In the genomic region with DNA sequence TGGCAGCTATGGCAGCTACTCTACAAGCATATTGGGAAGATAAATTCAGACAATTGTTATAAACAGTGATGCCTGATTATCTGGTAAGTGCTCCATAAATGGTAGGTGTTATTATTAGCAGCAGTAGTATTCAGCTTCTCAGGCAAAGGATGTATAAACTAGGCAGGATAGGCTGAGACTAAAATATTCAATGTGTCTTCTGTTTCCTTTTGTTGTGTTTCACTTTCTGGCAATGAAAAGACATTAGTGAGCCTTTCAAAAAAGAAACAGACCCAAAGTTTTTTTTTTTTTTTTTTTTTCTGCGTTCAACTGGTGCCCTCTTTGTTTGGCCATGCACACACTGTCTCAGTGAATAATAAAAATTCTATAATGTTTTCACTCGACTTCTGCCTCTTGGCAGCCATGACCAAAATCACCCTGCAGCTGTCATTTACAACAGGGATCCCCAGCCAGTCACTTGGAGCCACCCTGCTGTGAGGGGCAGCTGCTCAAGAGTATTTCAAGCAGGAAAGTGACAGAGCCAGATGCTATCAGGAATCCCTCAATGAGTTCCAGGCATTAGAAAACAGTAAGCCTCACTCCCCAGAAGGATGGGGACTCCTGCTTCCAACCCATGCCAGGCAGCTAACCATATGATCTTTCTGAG, we compare ENCODE assay signal across 13 cellular contexts. TPM values are rescaled to one million over a fixed set of nuclear protein-coding genes. Genes with fewer than 3 reads are reported as not detected.
DNase-seq lines count a peak whose midpoint lies in the region; ATAC-seq and TF ChIP-seq lines count a peak whose summit lies in the region.
"Had no signal": no experiment of that assay in that cellular context is flagged by ENCODE, and none has a peak within 500 bp of the region (broad histone marks: within the 10 kb centered on the region; RNA-seq: fewer than 3 reads in every experiment).

No MANE protein-coding gene starts in this region.

- H3K9me3 Mint-ChIP-seq in GM23338: peaks cover 9% of the 10 kb centered on the region

- H3K4me3 Mint-ChIP-seq in GM23338: no peak overlapping the region

- WGBS in heart right ventricle, 2 donors: 37 to 40% methylated on average over 2 of the region's 2 CpGs

- H3K4me1 Mint-ChIP-seq in GM23338: peaks cover 34% of the 10 kb centered on the region

- peak; percentile 63 for ATAC-seq in GM23338
- no peak for ATAC-seq in heart right ventricle
- ATAC-seq: mucosa of descending colon had no signal

- no peaks in the 10 kb centered on the region for H3K27me3 Mint-ChIP-seq in GM23338 (ENCODE audit: insufficient read depth, low read depth, poor library complexity)

- TF ChIP-seq CTCF in GM23338 (conservative IDR thresholded peaks at IDR 0.05; ENCODE audit: low read depth in 2 of 2): no peak
- no peak for TF ChIP-seq CTCF in heart right ventricle (IDR thresholded peaks at IDR 0.05)
- TF ChIP-seq CTCF in right atrium auricular region (IDR thresholded peaks at IDR 0.05): no peak
- TF ChIP-seq CTCF in uterus (IDR thresholded peaks at IDR 0.05): no peak

- no peaks in the 10 kb centered on the region for H3K36me3 ChIP-seq in GM23338 (ENCODE audit: insufficient read depth)
- no peaks in the 10 kb centered on the region for H3K36me3 ChIP-seq in heart right ventricle
- H3K36me3 ChIP-seq in right atrium auricular region: no peaks in the 10 kb centered on the region
- no peaks in the 10 kb centered on the region for H3K36me3 ChIP-seq in uterus
- H3K36me3 ChIP-seq: stomach had no signal

- peaks cover 19% of the 10 kb centered on the region for H3K9me2 ChIP-seq in GM23338 (ENCODE audit: insufficient read depth)

- H3K4me1 ChIP-seq in GM23338 (ENCODE audit: insufficient read depth): peaks cover 20% of the 10 kb centered on the region
- H3K4me1 ChIP-seq in heart right ventricle: no peaks in the 10 kb centered on the region
- H3K4me1 ChIP-seq in right atrium auricular region: no peaks in the 10 kb centered on the region
- H3K4me1 ChIP-seq in uterus: no peaks in the 10 kb centered on the region

- H3K36me3 Mint-ChIP-seq in GM23338 (ENCODE audit: low read depth): peaks cover 7% of the 10 kb centered on the region

- no peak for TF ChIP-seq POLR2A in uterus (IDR thresholded peaks at IDR 0.05)

- H3K9me3 ChIP-seq in heart right ventricle: peaks cover 0 to 3% (median 0%) of the 10 kb centered on the region in 11 donors
- no peaks in the 10 kb centered on the region for H3K9me3 ChIP-seq in right atrium auricular region
- no peaks in the 10 kb centered on the region for H3K9me3 ChIP-seq in uterus
- H3K9me3 ChIP-seq: mucosa of descending colon, stomach had no signal

- no peaks in the 10 kb centered on the region for H4K20me1 ChIP-seq in GM23338 (replicated peaks; ENCODE audit: insufficient read depth)

- no peaks in the 10 kb centered on the region for H3F3A ChIP-seq in GM23338 (replicated peaks; ENCODE audit: low read depth)

- no peaks in the 10 kb centered on the region for H3K27me3 ChIP-seq in GM23338 (ENCODE audit: insufficient read depth)
- no peaks in the 10 kb centered on the region for H3K27me3 ChIP-seq in heart right ventricle
- H3K27me3 ChIP-seq in right atrium auricular region: no peaks in the 10 kb centered on the region
- H3K27me3 ChIP-seq in uterus: no peaks in the 10 kb centered on the region
- H3K27me3 ChIP-seq: stomach had no signal

- DNase-seq in GM23338 (ENCODE audit: low spot score) (peak; percentile 50), NCI-H446 (lab: John Stamatoyannopoulos, UW) (peak; percentile 94 to 97), occipital lobe (lab: John Stamatoyannopoulos, UW) (peak; percentile 10), heart right ventricle (no peak), right atrium auricular region (ENCODE audit: low spot score) (no peak), SW 1271 (lab: John Stamatoyannopoulos, UW) (no peak), uterus (no peak)
- DNase-seq: mucosa of descending colon, NCI-H226, stomach, T-helper 1 cell had no signal

- no peak overlapping the region for H3K4me2 ChIP-seq in GM23338

- peak overlapping the region; percentile 19; the same call in 1 of the 2 replicates for H2AFZ ChIP-seq in GM23338

- H3K27ac ChIP-seq in GM23338 (ENCODE audit: low read depth) (peak overlapping the region; percentile 15; the same call in 1 of the 2 replicates), cingulate gyrus (ENCODE audit: low read depth, low read length) (peak overlapping the region; percentile 85), heart right ventricle (no peak overlapping the region), right atrium auricular region (no peak overlapping the region), uterus (no peak overlapping the region)
- H3K27ac ChIP-seq: C4-2B, stomach had no signal

- peak overlapping the region; percentile 63; the same call in 1 of the 2 replicates for H3K27ac Mint-ChIP-seq in GM23338

- H3K79me2 ChIP-seq in GM23338 (replicated peaks; ENCODE audit: insufficient read depth): no peaks in the 10 kb centered on the region

- H3K4me3 ChIP-seq in GM23338: no peak overlapping the region
- no peak overlapping the region for H3K4me3 ChIP-seq in heart right ventricle
- H3K4me3 ChIP-seq in right atrium auricular region: no peak overlapping the region
- H3K4me3 ChIP-seq in uterus: no peak overlapping the region
- H3K4me3 ChIP-seq: mucosa of descending colon, stomach had no signal

- intact Hi-C loops in heart right ventricle (cut with DNase I) (no loop called here), uterus (cut with DNase I; ENCODE audit: low total_unique reads) (no loop called here)

TF ChIP-seq in GM23338, 12 proteins besides CTCF, POLR2A, EP300 and RAD21 (continues in another document):
- no peak for TF ChIP-seq EZH2 (IDR thresholded peaks at IDR 0.05; ENCODE audit: low read depth, unreplicated experiment)
- TF ChIP-seq CREB1 (CRISPR knock-in tag; IDR thresholded peaks at IDR 0.05; ENCODE audit: low read depth): no peak
- TF ChIP-seq ZNF331 (CRISPR knock-in tag; IDR thresholded peaks at IDR 0.05; ENCODE audit: low read depth): no peak
- no peak for TF ChIP-seq EZH2phosphoT487 (IDR thresholded peaks at IDR 0.05; ENCODE audit: unreplicated experiment)
- TF ChIP-seq STAT1 (IDR thresholded peaks at IDR 0.05; ENCODE audit: unreplicated experiment): no peak
- TF ChIP-seq, protein P1, sequence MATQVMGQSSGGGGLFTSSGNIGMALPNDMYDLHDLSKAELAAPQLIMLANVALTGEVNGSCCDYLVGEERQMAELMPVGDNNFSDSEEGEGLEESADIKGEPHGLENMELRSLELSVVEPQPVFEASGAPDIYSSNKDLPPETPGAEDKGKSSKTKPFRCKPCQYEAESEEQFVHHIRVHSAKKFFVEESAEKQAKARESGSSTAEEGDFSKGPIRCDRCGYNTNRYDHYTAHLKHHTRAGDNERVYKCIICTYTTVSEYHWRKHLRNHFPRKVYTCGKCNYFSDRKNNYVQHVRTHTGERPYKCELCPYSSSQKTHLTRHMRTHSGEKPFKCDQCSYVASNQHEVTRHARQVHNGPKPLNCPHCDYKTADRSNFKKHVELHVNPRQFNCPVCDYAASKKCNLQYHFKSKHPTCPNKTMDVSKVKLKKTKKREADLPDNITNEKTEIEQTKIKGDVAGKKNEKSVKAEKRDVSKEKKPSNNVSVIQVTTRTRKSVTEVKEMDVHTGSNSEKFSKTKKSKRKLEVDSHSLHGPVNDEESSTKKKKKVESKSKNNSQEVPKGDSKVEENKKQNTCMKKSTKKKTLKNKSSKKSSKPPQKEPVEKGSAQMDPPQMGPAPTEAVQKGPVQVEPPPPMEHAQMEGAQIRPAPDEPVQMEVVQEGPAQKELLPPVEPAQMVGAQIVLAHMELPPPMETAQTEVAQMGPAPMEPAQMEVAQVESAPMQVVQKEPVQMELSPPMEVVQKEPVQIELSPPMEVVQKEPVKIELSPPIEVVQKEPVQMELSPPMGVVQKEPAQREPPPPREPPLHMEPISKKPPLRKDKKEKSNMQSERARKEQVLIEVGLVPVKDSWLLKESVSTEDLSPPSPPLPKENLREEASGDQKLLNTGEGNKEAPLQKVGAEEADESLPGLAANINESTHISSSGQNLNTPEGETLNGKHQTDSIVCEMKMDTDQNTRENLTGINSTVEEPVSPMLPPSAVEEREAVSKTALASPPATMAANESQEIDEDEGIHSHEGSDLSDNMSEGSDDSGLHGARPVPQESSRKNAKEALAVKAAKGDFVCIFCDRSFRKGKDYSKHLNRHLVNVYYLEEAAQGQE (IDR thresholded peaks at IDR 0.05; ENCODE audit: unreplicated experiment): no peak
- no peak for TF ChIP-seq ZNF114 (CRISPR knock-in tag; IDR thresholded peaks at IDR 0.05)
- TF ChIP-seq, protein P2, sequence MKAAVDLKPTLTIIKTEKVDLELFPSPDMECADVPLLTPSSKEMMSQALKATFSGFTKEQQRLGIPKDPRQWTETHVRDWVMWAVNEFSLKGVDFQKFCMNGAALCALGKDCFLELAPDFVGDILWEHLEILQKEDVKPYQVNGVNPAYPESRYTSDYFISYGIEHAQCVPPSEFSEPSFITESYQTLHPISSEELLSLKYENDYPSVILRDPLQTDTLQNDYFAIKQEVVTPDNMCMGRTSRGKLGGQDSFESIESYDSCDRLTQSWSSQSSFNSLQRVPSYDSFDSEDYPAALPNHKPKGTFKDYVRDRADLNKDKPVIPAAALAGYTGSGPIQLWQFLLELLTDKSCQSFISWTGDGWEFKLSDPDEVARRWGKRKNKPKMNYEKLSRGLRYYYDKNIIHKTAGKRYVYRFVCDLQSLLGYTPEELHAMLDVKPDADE (IDR thresholded peaks at IDR 0.05): no peak
- TF ChIP-seq JUNB (IDR thresholded peaks at IDR 0.05; ENCODE audit: unreplicated experiment): no peak
- TF ChIP-seq NANOG (IDR thresholded peaks at IDR 0.05; ENCODE audit: borderline replicate concordance): no peak

RNA-seq across cellular contexts. Expression of a gene that starts 44.0 kb away (rescaled TPM):
- 129 and 132 TPM in 2 replicates for total RNA-seq in GM23338 (2014; rRNA removed; shearing (Covaris generic))
- polyA plus RNA-seq in GM23338 (2016; fragmentation: Nextera tagmentation; extraction: Ambion mirVana) (28.3 and 32.5 TPM in 2 replicates), heart right ventricle (1 to 10 TPM; 2.9 to 3.9 TPM)
- total RNA-seq in occipital lobe (69.7 TPM), heart right ventricle (10 to 100 TPM in 1 of 10 donors, 1 to 10 TPM in 9; 5.4 to 16.1 (median 7.0) TPM), right atrium auricular region (10 to 100 TPM; 10.0 to 10.4 TPM), uterus (100 to 1,000 TPM in 1 of 4 donors, 10 to 100 TPM in 3; 22.8 to 109 (median 40.6) TPM)

Comparison
In these comparisons a context has a peak if more than half of its experiments do, and no peak if none do; other contexts are left out.
1. DNase-seq: peak in GM23338 (single experiment), NCI-H446 (2 of 2) and occipital lobe (single experiment); none in heart right ventricle (0 of 2), right atrium auricular region (single experiment), SW 1271 (0 of 2) and uterus (0 of 2).
2. H3K27ac ChIP-seq: peak in GM23338 (single experiment) and cingulate gyrus (single experiment); none in heart right ventricle (0 of 10), right atrium auricular region (0 of 2) and uterus (0 of 2).